11 cellular contexts compared by ENCODE assay signal in the genomic region with DNA sequence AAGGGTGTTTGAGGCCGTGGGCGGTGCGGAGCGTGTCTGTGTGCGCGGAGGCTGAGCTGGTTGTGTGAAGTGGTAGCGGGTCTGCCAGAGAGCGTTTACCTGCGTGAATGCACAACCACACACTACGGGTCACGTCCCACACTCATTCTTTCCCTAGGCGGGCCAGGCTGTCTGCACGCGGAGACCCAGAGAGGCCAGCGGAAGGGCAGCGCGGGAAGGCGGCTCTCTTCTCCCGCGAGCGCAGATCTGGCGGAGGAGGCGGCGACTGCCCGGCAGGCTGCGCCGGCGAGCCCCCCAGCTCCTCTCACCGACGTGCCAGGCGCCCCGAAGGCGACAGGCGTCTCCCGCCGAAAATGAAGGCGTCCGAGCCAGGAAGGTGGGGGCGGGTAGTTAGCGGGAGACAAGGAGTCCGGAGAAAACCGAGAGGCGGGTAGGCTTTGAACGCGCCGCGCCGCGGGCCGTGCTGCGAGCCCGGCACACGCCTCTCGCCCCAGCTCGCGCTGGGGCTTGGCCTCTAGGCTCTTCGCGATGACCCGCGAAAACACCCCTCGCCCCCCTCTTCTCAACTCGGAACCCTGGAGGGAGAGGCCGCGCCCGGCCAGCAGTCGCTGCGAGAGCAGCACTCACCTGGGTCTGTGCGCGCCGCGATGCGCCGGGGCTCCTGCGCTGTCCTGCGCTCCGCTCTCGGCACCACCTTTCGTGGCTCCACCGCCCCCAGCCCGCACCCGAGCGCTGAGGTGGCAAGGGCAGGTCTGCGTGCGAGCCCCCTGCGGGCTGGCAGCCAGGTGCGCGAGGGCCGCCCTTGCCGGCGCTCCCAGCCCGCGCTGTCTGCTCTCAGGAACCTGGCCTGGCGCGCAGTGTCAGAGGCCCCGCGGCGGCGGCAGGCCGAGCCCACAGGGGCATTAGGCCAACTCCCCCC. TPM values are rescaled to one million over a fixed set of nuclear protein-coding genes. Genes with fewer than 3 reads are reported as not detected.
DNase-seq lines count a peak whose midpoint lies in the region; ATAC-seq and TF ChIP-seq lines count a peak whose summit lies in the region.
"Had no signal": no experiment of that assay in that cellular context is flagged by ENCODE, and none has a peak within 500 bp of the region (broad histone marks: within the 10 kb centered on the region; RNA-seq: fewer than 3 reads in every experiment).

No MANE protein-coding gene starts in this region.

- intact Hi-C loops in Calu3 (cut with micrococcal nuclease; ENCODE audit: unreplicated experiment), result no loop called here
- intact Hi-C loops in PC-3 (cut with micrococcal nuclease), result no loop called here

- DNase-seq in Calu3, result no peak
- DNase-seq in T-cell, result no peak
- peak; percentile 55 for DNase-seq in fibroblast of villous mesenchyme (ENCODE audit: low read depth)
- no peak for DNase-seq in NCI-H345 treated with DMSO at 0.1 percent for 48 hours (lab: John Stamatoyannopoulos, UW; ENCODE audit: unreplicated experiment)
- DNase-seq in PC-3, result no peak
- DNase-seq in mucosa of gallbladder (ENCODE audit: low spot score), result no peak

- no peak overlapping the region for H2AFZ ChIP-seq in PC-3 (ENCODE audit: low read length)

- no peaks in the 10 kb centered on the region for H3K9me2 ChIP-seq in PC-3 (replicated peaks; ENCODE audit: low read length)

- H3K9ac ChIP-seq in rectal smooth muscle tissue (ENCODE audit: low read length) (peak overlapping the region; percentile 74), PC-3 (ENCODE audit: low read length) (no peak overlapping the region)

- POLR2A ChIA-PET in T-cell (lab: Charles Lee) (no interaction called here), PC-3 (lab: Charles Lee; ENCODE audit: unreplicated experiment) (no interaction called here)

- H3K4me1 ChIP-seq in rectal smooth muscle tissue (ENCODE audit: control insufficient read depth, insufficient read depth, low read length) (no peaks in the 10 kb centered on the region), PC-3 (ENCODE audit: insufficient read depth, low read length) (no peaks in the 10 kb centered on the region)

- peak overlapping the region; percentile 78 for H3K4me3 Mint-ChIP-seq in Calu3 (ENCODE audit: low read depth, unreplicated experiment)
- peak overlapping the region; percentile 55 to 77 (median 65) for H3K4me3 Mint-ChIP-seq in T-cell

- H3K79me2 ChIP-seq in PC-3 (ENCODE audit: low read length), result no peaks in the 10 kb centered on the region

- no peaks in the 10 kb centered on the region for H3K9me3 Mint-ChIP-seq in Calu3 (ENCODE audit: low read depth, unreplicated experiment)
- no peaks in the 10 kb centered on the region for H3K9me3 Mint-ChIP-seq in T-cell
- H3K9me3 Mint-ChIP-seq: dendritic cell treated with granulocyte-macrophage colony-stimulating factor and Interleukin-4, amounts not matched to agents 40 ng/mL and 50 ng/mL, for 4 days had no signal

- H3K27me3 ChIP-seq in rectal smooth muscle tissue (ENCODE audit: control insufficient read depth, insufficient read depth, low read length) (peaks cover 13% of the 10 kb centered on the region), PC-3 (ENCODE audit: low read length) (peaks cover 73% of the 10 kb centered on the region)

- CTCF ChIA-PET in Calu3 (lab: Charles Lee), result no interaction called here
- CTCF ChIA-PET in T-cell (lab: Charles Lee), result no interaction called here
- CTCF ChIA-PET in PC-3 (lab: Charles Lee), result no interaction called here

- H3K36me3 ChIP-seq in rectal smooth muscle tissue (ENCODE audit: control insufficient read depth, insufficient read depth, low read length) (no peaks in the 10 kb centered on the region), PC-3 (ENCODE audit: low read depth, low read length) (no peaks in the 10 kb centered on the region)

- H3K4me3 ChIP-seq in fibroblast of villous mesenchyme (ENCODE audit: low read depth, low read length), result peak overlapping the region; percentile 96
- H3K4me3 ChIP-seq in rectal smooth muscle tissue (ENCODE audit: low read length), result peak overlapping the region; percentile 66
- H3K4me3 ChIP-seq in PC-3 (ENCODE audit: low read length), result no peak overlapping the region
- H3K4me3 ChIP-seq: SK-N-MC had no signal

- peaks cover 8% of the 10 kb centered on the region for H3K36me3 Mint-ChIP-seq in Calu3 (ENCODE audit: insufficient read depth, unreplicated experiment)
- H3K36me3 Mint-ChIP-seq in T-cell, result no peaks in the 10 kb centered on the region

- H3F3A ChIP-seq in PC-3 (ENCODE audit: low read length, unreplicated experiment), result no peaks in the 10 kb centered on the region

- no peak overlapping the region for H3K4me2 ChIP-seq in PC-3 (ENCODE audit: low read length)

- H3K9me3 ChIP-seq in PC-3 (ENCODE audit: low read length), result no peaks in the 10 kb centered on the region

- TF ChIP-seq CTCF in Calu3 (IDR thresholded peaks at IDR 0.05; ENCODE audit: unreplicated experiment) (no peak), fibroblast of villous mesenchyme (IDR thresholded peaks at IDR 0.05; ENCODE audit: insufficient read depth, low read depth, low read length) (no peak), PC-3 (conservative IDR thresholded peaks at IDR 0.05; ENCODE audit: low read depth, low read length) (no peak)

- H3K27ac ChIP-seq in rectal smooth muscle tissue (ENCODE audit: low read depth, low read length) (peak overlapping the region; percentile 99), PC-3 (ENCODE audit: low read length) (no peak overlapping the region)
- H3K27ac ChIP-seq: SK-N-MC had no signal

- ATAC-seq in T-cell (replicated peaks in 1 of 4) (no peak), HG02759 (IDR thresholded peaks at IDR 0.05; ENCODE audit: unreplicated experiment) (no peak), PC-3 (no peak)

- BruUV-seq in Calu3 (replicated peaks; lab: Mats Ljungman, UMichigan) (no TSS peak), PC-3 (replicated peaks; lab: Mats Ljungman, UMichigan) (no TSS peak)

- no peaks in the 10 kb centered on the region for H4K20me1 ChIP-seq in PC-3 (ENCODE audit: low read length)

- H3K27me3 Mint-ChIP-seq in Calu3 (ENCODE audit: unreplicated experiment) (peaks cover 97% of the 10 kb centered on the region), T-cell (peaks cover 49 to 69% of the 10 kb centered on the region in 2 donors)

- no peaks in the 10 kb centered on the region for H3K4me1 Mint-ChIP-seq in Calu3 (ENCODE audit: low read depth, unreplicated experiment)
- H3K4me1 Mint-ChIP-seq in T-cell, result peaks cover 25 to 45% (median 34%) of the 10 kb centered on the region in 3 donors

- H3K27ac Mint-ChIP-seq in Calu3 (ENCODE audit: unreplicated experiment) (no peak overlapping the region), T-cell (peak overlapping the region in 1 of 2 donors; percentile 27)
- H3K27ac Mint-ChIP-seq: dendritic cell treated with granulocyte-macrophage colony-stimulating factor and Interleukin-4, amounts not matched to agents 40 ng/mL and 50 ng/mL, for 4 days had no signal

RNA-seq across cellular contexts. Expression of a gene that starts 2.0 kb away (rescaled TPM):
- total RNA-seq in Calu3 (2022) (not detected in 2 replicates), T-cell (under 1 TPM in 1 of 5 donors, not detected in 4; 0.15 TPM), fibroblast of villous mesenchyme (5.2 and 10.3 TPM in 2 replicates), PC-3 (2014; rRNA removed) (not detected in 2 replicates), mucosa of gallbladder (31.0 TPM)
- total RNA-seq: HT-29 had no signal

RNA-seq across cellular contexts. Expression of a gene that starts 46.7 kb away (rescaled TPM):
- total RNA-seq in Calu3 (2022) (47.8 and 48.9 TPM in 2 replicates), T-cell (10 to 100 TPM; 18.0 to 39.6 (median 34.9) TPM), fibroblast of villous mesenchyme (11.6 and 14.7 TPM in 2 replicates), PC-3 (2014; rRNA removed) (11.9 and 17.1 TPM in 2 replicates), mucosa of gallbladder (29.0 TPM)

RNA-seq across cellular contexts. Expression of a gene that starts 58.3 kb away (rescaled TPM):
- 8.7 and 10.9 TPM in 2 replicates for total RNA-seq in Calu3 (2022)
- total RNA-seq in T-cell, result not detected
- total RNA-seq in fibroblast of villous mesenchyme, result 0.64 TPM in 1 of 2 replicates, not detected in the other
- total RNA-seq in PC-3 (2014; rRNA removed), result not detected in 2 replicates
- total RNA-seq in mucosa of gallbladder, result 0.92 TPM
- total RNA-seq: HT-29 had no signal
